ENCODE assay signal across 8 cellular contexts in the genomic region with DNA sequence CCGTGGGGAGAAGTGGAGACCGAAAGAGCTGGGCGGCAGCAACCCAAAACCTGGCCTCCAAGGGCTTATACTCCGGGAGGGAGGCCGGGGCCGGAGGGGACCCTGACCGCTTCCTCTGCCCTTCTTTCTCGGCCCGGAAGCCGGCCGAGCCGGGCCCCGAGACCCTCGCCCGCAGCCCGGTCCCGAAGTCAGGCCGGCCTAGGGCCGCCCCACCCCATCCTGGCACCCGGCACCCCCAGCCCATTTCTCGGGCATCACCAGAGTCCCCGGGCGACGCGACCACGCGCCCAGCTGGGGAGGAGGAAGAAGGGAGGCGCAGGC. TPM values are rescaled to one million over a fixed set of nuclear protein-coding genes. Genes with fewer than 3 reads are reported as not detected.
DNase-seq lines count a peak whose midpoint lies in the region; ATAC-seq and TF ChIP-seq lines count a peak whose summit lies in the region.

No MANE protein-coding gene starts in this region.

- peak overlapping the region; percentile 78 for H3K4ac ChIP-seq in mesendoderm (ENCODE audit: low read depth, low read length)

- peak overlapping the region; percentile 83 for H3K4me2 ChIP-seq in mesendoderm (ENCODE audit: low read length)

- ATAC-seq in GM21360 (IDR thresholded peaks at IDR 0.05; ENCODE audit: unreplicated experiment) = peak; percentile 1

- H3K27me3 ChIP-seq in HUES48 (ENCODE audit: control insufficient read depth, insufficient read depth, low read length) = peaks cover 24% of the 10 kb centered on the region
- no peaks in the 10 kb centered on the region for H3K27me3 ChIP-seq in breast epithelium
- H3K27me3 ChIP-seq in mesendoderm (ENCODE audit: insufficient read depth, low read length, poor library complexity) = no peaks in the 10 kb centered on the region
- H3K27me3 ChIP-seq in uterus = no peaks in the 10 kb centered on the region

- peak overlapping the region; percentile 12; the same call in 1 of the 2 replicates for H3K9ac ChIP-seq in HUES48 (ENCODE audit: low read depth, low read length)
- H3K9ac ChIP-seq in mesendoderm (ENCODE audit: low read length) = peak overlapping the region; percentile 83

- H3K18ac ChIP-seq in mesendoderm (ENCODE audit: low read length) = peak overlapping the region; percentile 82

- H2AK5ac ChIP-seq in mesendoderm (ENCODE audit: low read length) = no peak overlapping the region

- DNase-seq in AG20443 (ENCODE audit: low spot score) = peak; percentile 14
- DNase-seq in breast epithelium (ENCODE audit: low spot score in 2 of 2) = no peak
- DNase-seq in mesendoderm = peak; percentile 57
- DNase-seq in uterus = no peak
- DNase-seq in NOMO-1 (lab: John Stamatoyannopoulos, UW; ENCODE audit: unreplicated experiment in 2 of 2) = no peak
- DNase-seq in HuH-7.5 (ENCODE audit: low spot score) = no peak

- no peaks in the 10 kb centered on the region for H3K9me3 ChIP-seq in HUES48 (ENCODE audit: control insufficient read depth, insufficient read depth, low read length)
- H3K9me3 ChIP-seq in breast epithelium = no peaks in the 10 kb centered on the region
- no peaks in the 10 kb centered on the region for H3K9me3 ChIP-seq in uterus

- no peak overlapping the region for H3K23ac ChIP-seq in mesendoderm (ENCODE audit: low read length)

- no peak overlapping the region for H4K5ac ChIP-seq in mesendoderm (ENCODE audit: low read length)

- TF ChIP-seq CTCF in breast epithelium (IDR thresholded peaks at IDR 0.05) (no peak), uterus (IDR thresholded peaks at IDR 0.05) (no peak)

- no CpG with 5 or more reads among the region's 28 CpGs for WGBS in mesendoderm (ENCODE audit: extremely low coverage, insufficient coverage, low lambda C conversion rate)

- H3K4me3 ChIP-seq in HUES48 (ENCODE audit: low read depth, low read length) (peak overlapping the region; percentile 74), breast epithelium (peak overlapping the region; percentile 98 to 99 (median 99)), mesendoderm (ENCODE audit: low read length) (peak overlapping the region; percentile 76), uterus (peak overlapping the region; percentile 88 to 97)

- no peaks in the 10 kb centered on the region for H3K36me3 ChIP-seq in HUES48 (ENCODE audit: control insufficient read depth, insufficient read depth, low read length)
- no peaks in the 10 kb centered on the region for H3K36me3 ChIP-seq in breast epithelium
- no peaks in the 10 kb centered on the region for H3K36me3 ChIP-seq in mesendoderm (ENCODE audit: control insufficient read depth, insufficient read depth, low read length)
- H3K36me3 ChIP-seq in uterus = no peaks in the 10 kb centered on the region

- H2BK15ac ChIP-seq in mesendoderm (replicated peaks; ENCODE audit: low read depth) = no peak overlapping the region

- H2BK5ac ChIP-seq in mesendoderm (ENCODE audit: low read length) = no peak overlapping the region

- H3K4me1 ChIP-seq in HUES48 (ENCODE audit: control insufficient read depth, insufficient read depth, low read length) (peaks cover 6% of the 10 kb centered on the region; the same call in 1 of the 2 replicates), breast epithelium (no peaks in the 10 kb centered on the region), mesendoderm (ENCODE audit: control insufficient read depth, low read depth, low read length) (no peaks in the 10 kb centered on the region), uterus (peaks cover 0 to 8% of the 10 kb centered on the region in 2 donors)

- peak overlapping the region; percentile 82 for H4K8ac ChIP-seq in mesendoderm (ENCODE audit: low read depth, low read length)

- no peaks in the 10 kb centered on the region for H3K79me2 ChIP-seq in mesendoderm (ENCODE audit: control insufficient read depth, insufficient read depth, low read length)

- TF ChIP-seq POLR2A in breast epithelium (IDR thresholded peaks at IDR 0.05) = no peak
- TF ChIP-seq POLR2A in uterus (IDR thresholded peaks at IDR 0.05) = no peak

- peak overlapping the region; percentile 95 for H3K56ac ChIP-seq in mesendoderm (ENCODE audit: low read length)

- H3K27ac ChIP-seq in HUES48 (ENCODE audit: low read depth, low read length) (no peak overlapping the region), breast epithelium (peak overlapping the region; percentile 92 to 98), mesendoderm (ENCODE audit: low read depth, low read length) (peak overlapping the region; percentile 37), uterus (peak overlapping the region; percentile 95 to 96)

- no peak overlapping the region for H2BK120ac ChIP-seq in mesendoderm (ENCODE audit: low read depth, low read length)

- intact Hi-C loops in breast epithelium (cut with DNase I; ENCODE audit: low total_unique reads) = no loop called here
- intact Hi-C loops in uterus (cut with DNase I; ENCODE audit: low total_unique reads) = loop anchor here (10.0 kb wide), 1 partner anchor 56 kb away; the partner anchor contains the start of gene TMEM242

- H3K79me1 ChIP-seq in mesendoderm (ENCODE audit: low read length) = no peaks in the 10 kb centered on the region

RNA-seq across cellular contexts. Expression of gene ZDHHC14, which starts 0.6 kb away (rescaled TPM):
- total RNA-seq in breast epithelium = 1 to 10 TPM; 4.8 to 9.8 (median 8.5) TPM
- 4.0 TPM for polyA plus RNA-seq in mesendoderm (2013, experiment 1 of 2)
- polyA plus RNA-seq in mesendoderm (2013, experiment 2 of 2) = 3.9 TPM
- total RNA-seq in uterus = 10 to 100 TPM in 3 of 4 donors, 1 to 10 TPM in 1; 5.6 to 28.3 (median 12.9) TPM

RNA-seq across cellular contexts. Expression of gene TMEM242, which starts 57.1 kb away (rescaled TPM):
- total RNA-seq in breast epithelium (1 to 10 TPM; 5.3 to 7.9 (median 7.3) TPM), uterus (10 to 100 TPM in 3 of 4 donors, 1 to 10 TPM in 1; 3.3 to 14.2 (median 11.8) TPM)
- polyA plus RNA-seq in mesendoderm (2013, experiment 1 of 2) = 4.4 TPM
- 4.6 TPM for polyA plus RNA-seq in mesendoderm (2013, experiment 2 of 2)

Comparison
In these comparisons a context has a peak if more than half of its experiments do, and no peak if none do; other contexts are left out.
1. DNase-seq: peak in AG20443 (single experiment) and mesendoderm (single experiment); none in breast epithelium (0 of 2), uterus (0 of 2), NOMO-1 (0 of 2) and HuH-7.5 (single experiment).
2. Peak in every context shown above with its lines, with median percentiles within 50 percentile points of each other: H3K4me3 ChIP-seq.